Comparison of ENCODE assay signal across 19 cellular contexts in genomic region chr12:124080649-124081048, GRCh38.
DNase-seq lines count a peak whose midpoint lies in the region; ATAC-seq and TF ChIP-seq lines count a peak whose summit lies in the region.
"Had no signal": no experiment of that assay in that cellular context is flagged by ENCODE, and none has a peak within 500 bp of the region (broad histone marks: within the 10 kb centered on the region; RNA-seq: fewer than 3 reads in every experiment).

No MANE protein-coding gene starts in this region.

- peak; percentile 65 for ATAC-seq in GM23338
- ATAC-seq in WTC11: peak; percentile 64

- 0 out of 2 replicates have a peak, but pooled peaks cover 2% of the 10 kb centered on the region for H3F3A ChIP-seq in GM23338 (replicated peaks; ENCODE audit: low read depth)

- no peaks in the 10 kb centered on the region for H3K36me3 Mint-ChIP-seq in GM23338 (ENCODE audit: low read depth)
- H3K36me3 Mint-ChIP-seq in WTC11: no peaks in the 10 kb centered on the region
- H3K36me3 Mint-ChIP-seq in glutamatergic neuron (ENCODE audit: unreplicated experiment): no peaks in the 10 kb centered on the region
- H3K36me3 Mint-ChIP-seq: CD14-positive monocyte had no signal

- H3K4me3 ChIP-seq in GM23338 (no peak overlapping the region), mesendoderm (ENCODE audit: low read length) (no peak overlapping the region), BE2C (ENCODE audit: low read depth, low read length) (no peak overlapping the region), osteoblast (ENCODE audit: insufficient read depth, low read length) (no peak overlapping the region)
- H3K4me3 ChIP-seq: BLaER1 treated with 17β-estradiol and CSF1 and Interleukin-3, amounts not matched to agents 10 nM and 100 nM; GM23248 had no signal

- no peak overlapping the region for H3K23ac ChIP-seq in mesendoderm (ENCODE audit: low read length)

- no peaks in the 10 kb centered on the region for H3K27me3 ChIP-seq in GM23338 (ENCODE audit: insufficient read depth)
- H3K27me3 ChIP-seq in mesendoderm (ENCODE audit: insufficient read depth, low read length, poor library complexity): no peaks in the 10 kb centered on the region
- H3K27me3 ChIP-seq in BE2C: no peaks in the 10 kb centered on the region
- no peaks in the 10 kb centered on the region for H3K27me3 ChIP-seq in osteoblast (ENCODE audit: insufficient read depth, low read length)
- H3K27me3 ChIP-seq: BLaER1 treated with 17β-estradiol and CSF1 and Interleukin-3, amounts not matched to agents 10 nM and 100 nM had no signal

- WGBS in mesendoderm (ENCODE audit: extremely low coverage, insufficient coverage, low lambda C conversion rate): no CpG with 5 or more reads among the region's 5 CpGs

- H2BK120ac ChIP-seq in mesendoderm (ENCODE audit: low read depth, low read length): no peak overlapping the region

- H3K79me2 ChIP-seq in GM23338 (replicated peaks; ENCODE audit: insufficient read depth) (no peaks in the 10 kb centered on the region), mesendoderm (ENCODE audit: control insufficient read depth, insufficient read depth, low read length) (no peaks in the 10 kb centered on the region), osteoblast (ENCODE audit: insufficient read depth, low read length) (no peaks in the 10 kb centered on the region)

- H4K8ac ChIP-seq in mesendoderm (ENCODE audit: low read depth, low read length): no peak overlapping the region

- no peak overlapping the region for H3K4ac ChIP-seq in mesendoderm (ENCODE audit: low read depth, low read length)

- H4K20me1 ChIP-seq in GM23338 (replicated peaks; ENCODE audit: insufficient read depth) (no peaks in the 10 kb centered on the region), osteoblast (ENCODE audit: insufficient read depth, low read length) (no peaks in the 10 kb centered on the region)
- H4K20me1 ChIP-seq: BLaER1 treated with 17β-estradiol and CSF1 and Interleukin-3, amounts not matched to agents 10 nM and 100 nM had no signal

- peaks cover 10% of the 10 kb centered on the region for H3K27me3 Mint-ChIP-seq in GM23338 (ENCODE audit: insufficient read depth, low read depth, poor library complexity)
- H3K27me3 Mint-ChIP-seq in WTC11 (ENCODE audit: low read depth): no peaks in the 10 kb centered on the region
- H3K27me3 Mint-ChIP-seq in glutamatergic neuron (ENCODE audit: unreplicated experiment): peaks cover 17% of the 10 kb centered on the region
- H3K27me3 Mint-ChIP-seq: B cell; CD4-positive, alpha-beta T cell had no signal

- no peak overlapping the region for H3K18ac ChIP-seq in mesendoderm (ENCODE audit: low read length)

- H3K27ac Mint-ChIP-seq in GM23338 (0 out of 2 replicates have a peak overlapping the region, but pooled peaks have one; percentile 44), WTC11 (peak overlapping the region; percentile 36; the same call in 1 of the 2 replicates), glutamatergic neuron (ENCODE audit: unreplicated experiment) (peak overlapping the region; percentile 62)
- H3K27ac Mint-ChIP-seq: B cell; CD14-positive monocyte; CD4-positive, alpha-beta T cell had no signal

- no peaks in the 10 kb centered on the region; the same call in 1 of the 2 replicates for H3K9me3 ChIP-seq in BE2C
- no peaks in the 10 kb centered on the region for H3K9me3 ChIP-seq in osteoblast (ENCODE audit: low read depth, low read length)
- H3K9me3 ChIP-seq: BLaER1 treated with 17β-estradiol and CSF1 and Interleukin-3, amounts not matched to agents 10 nM and 100 nM had no signal

- H3K4me1 ChIP-seq in GM23338 (ENCODE audit: insufficient read depth) (no peaks in the 10 kb centered on the region), mesendoderm (ENCODE audit: control insufficient read depth, low read depth, low read length) (no peaks in the 10 kb centered on the region), BE2C (no peaks in the 10 kb centered on the region), osteoblast (ENCODE audit: insufficient read depth, low read length) (no peaks in the 10 kb centered on the region)

- no peak overlapping the region for H3K4me3 Mint-ChIP-seq in GM23338
- H3K4me3 Mint-ChIP-seq in WTC11: no peak overlapping the region
- no peak overlapping the region for H3K4me3 Mint-ChIP-seq in glutamatergic neuron (ENCODE audit: unreplicated experiment)
- H3K4me3 Mint-ChIP-seq: B cell; CD14-positive monocyte; CD4-positive, alpha-beta T cell had no signal

- H2AK5ac ChIP-seq in mesendoderm (ENCODE audit: low read length): no peak overlapping the region

- no peaks in the 10 kb centered on the region for H3K79me1 ChIP-seq in mesendoderm (ENCODE audit: low read length)

- CTCF ChIA-PET in WTC11 (lab: Charles Lee): interaction anchor here (0.9 kb wide), 1 partner anchor 28 kb away, joined by 3 read pairs; no protein-coding TSS in a partner anchor

- H2BK5ac ChIP-seq in mesendoderm (ENCODE audit: low read length): no peak overlapping the region

- no peak for DNase-seq in GM23338 (ENCODE audit: low spot score)
- no peak for DNase-seq in WTC11 (ENCODE audit: low spot score)
- peak; percentile 33 for DNase-seq in glutamatergic neuron
- no peak for DNase-seq in mesendoderm
- no peak for DNase-seq in BE2C
- no peak for DNase-seq in NCI-H2196 treated with DMSO at 0.1 percent for 48 hours (lab: John Stamatoyannopoulos, UW; ENCODE audit: unreplicated experiment)
- DNase-seq in DMS79 (lab: John Stamatoyannopoulos, UW): no peak
- no peak for DNase-seq in osteoblast (ENCODE audit: insufficient read length, low spot score, missing footprints)
- DNase-seq: Calu3; CD4-positive, alpha-beta T cell; COR-L47; DMS53; DND-41; GM23248; HCEC 1CT had no signal

- TF ChIP-seq CTCF in GM23338 (conservative IDR thresholded peaks at IDR 0.05; ENCODE audit: low read depth in 2 of 2) (no peak), WTC11 (IDR thresholded peaks at IDR 0.05) (no peak), glutamatergic neuron (IDR thresholded peaks at IDR 0.05; ENCODE audit: partially characterized antibody, unreplicated experiment) (no peak), BE2C (IDR thresholded peaks at IDR 0.05; ENCODE audit: low read depth, low read length) (no peak), osteoblast (IDR thresholded peaks at IDR 0.05; ENCODE audit: extremely low read depth, low read depth, low read length) (no peak)

- peak overlapping the region; percentile 7 for H3K56ac ChIP-seq in mesendoderm (ENCODE audit: low read length)

- no peaks in the 10 kb centered on the region; the same call in 1 of the 2 replicates for H3K36me3 ChIP-seq in GM23338 (ENCODE audit: insufficient read depth)
- H3K36me3 ChIP-seq in mesendoderm (ENCODE audit: control insufficient read depth, insufficient read depth, low read length): no peaks in the 10 kb centered on the region
- no peaks in the 10 kb centered on the region for H3K36me3 ChIP-seq in BE2C
- no peaks in the 10 kb centered on the region for H3K36me3 ChIP-seq in osteoblast (ENCODE audit: insufficient read depth, low read length)
- H3K36me3 ChIP-seq: BLaER1 treated with 17β-estradiol and CSF1 and Interleukin-3, amounts not matched to agents 10 nM and 100 nM had no signal

- H3K27ac ChIP-seq in GM23338 (ENCODE audit: low read depth): no peak overlapping the region
- no peak overlapping the region for H3K27ac ChIP-seq in mesendoderm (ENCODE audit: low read depth, low read length)
- no peak overlapping the region for H3K27ac ChIP-seq in osteoblast (ENCODE audit: low read depth, low read length)
- H3K27ac ChIP-seq: 22Rv1; BLaER1 treated with 17β-estradiol and CSF1 and Interleukin-3, amounts not matched to agents 10 nM and 100 nM; GM23248 had no signal

- H3K4me2 ChIP-seq in GM23338 (no peak overlapping the region), mesendoderm (ENCODE audit: low read length) (no peak overlapping the region), osteoblast (ENCODE audit: insufficient read depth, low read length) (no peak overlapping the region)
- H3K4me2 ChIP-seq: BLaER1 treated with 17β-estradiol and CSF1 and Interleukin-3, amounts not matched to agents 10 nM and 100 nM had no signal

- H3K9me3 Mint-ChIP-seq in GM23338 (peaks cover 1% of the 10 kb centered on the region; the same call in 1 of the 3 replicates), WTC11 (no peaks in the 10 kb centered on the region), glutamatergic neuron (ENCODE audit: unreplicated experiment) (peaks cover 27% of the 10 kb centered on the region)
- H3K9me3 Mint-ChIP-seq: CD4-positive, alpha-beta T cell had no signal

- H3K4me1 Mint-ChIP-seq in GM23338 (peaks cover 11% of the 10 kb centered on the region), WTC11 (peaks cover 15% of the 10 kb centered on the region), glutamatergic neuron (ENCODE audit: low read depth, unreplicated experiment) (peaks cover 42% of the 10 kb centered on the region)
- H3K4me1 Mint-ChIP-seq: B cell, CD14-positive monocyte had no signal

- no peak overlapping the region for H2AFZ ChIP-seq in GM23338
- no peak overlapping the region for H2AFZ ChIP-seq in osteoblast (ENCODE audit: low read length)
- H2AFZ ChIP-seq: GM23248 had no signal

- no peaks in the 10 kb centered on the region for H3K9me2 ChIP-seq in GM23338 (ENCODE audit: insufficient read depth)

- no peak overlapping the region for H4K5ac ChIP-seq in mesendoderm (ENCODE audit: low read length)

- H3K9ac ChIP-seq in mesendoderm (ENCODE audit: low read length): no peak overlapping the region
- H3K9ac ChIP-seq: BLaER1 treated with 17β-estradiol and CSF1 and Interleukin-3, amounts not matched to agents 10 nM and 100 nM; GM23248 had no signal

- H2BK15ac ChIP-seq in mesendoderm (replicated peaks; ENCODE audit: low read depth): no peak overlapping the region

- POLR2A ChIA-PET in WTC11 (lab: Charles Lee): no interaction called here

TF ChIP-seq in GM23338, 12 proteins besides CTCF, POLR2A, EP300 and RAD21 (continues in another document):
- TF ChIP-seq EZH2phosphoT487 (IDR thresholded peaks at IDR 0.05; ENCODE audit: unreplicated experiment) (no peak), NANOG (IDR thresholded peaks at IDR 0.05; ENCODE audit: borderline replicate concordance) (no peak)

TF ChIP-seq in WTC11, 78 proteins besides CTCF, POLR2A, EP300 and RAD21 (continues in another document):
- TF ChIP-seq TEAD1 (CRISPR knock-in tag; IDR thresholded peaks at IDR 0.05): no peak
- TF ChIP-seq SOX15 (CRISPR knock-in tag; IDR thresholded peaks at IDR 0.05): no peak
- no peak for TF ChIP-seq EMX1 (CRISPR knock-in tag; IDR thresholded peaks at IDR 0.05)
- TF ChIP-seq ZBTB43 (CRISPR knock-in tag; IDR thresholded peaks at IDR 0.05): no peak
